8 cellular contexts compared by ENCODE assay signal in genomic region chr6:111566873-111567517, GRCh38. TPM values are rescaled to one million over a fixed set of nuclear protein-coding genes. Genes with fewer than 3 reads are reported as not detected.
DNase-seq lines count a peak whose midpoint lies in the region; ATAC-seq and TF ChIP-seq lines count a peak whose summit lies in the region.

No MANE protein-coding gene starts in this region.

- H3K9me3 Mint-ChIP-seq in activated CD4-positive, alpha-beta T cell treated with anti-CD3 and anti-CD28 coated beads, Interleukin-2, amount 10 ng/mL, durations not matched to agents 24 days and 14 days = no peaks in the 10 kb centered on the region

- ATAC-seq in HG02623 (IDR thresholded peaks at IDR 0.05; ENCODE audit: unreplicated experiment) (no peak), mucosa of descending colon (no peak)

- H3K36me3 Mint-ChIP-seq in activated CD4-positive, alpha-beta T cell treated with anti-CD3 and anti-CD28 coated beads, Interleukin-2, amount 10 ng/mL, durations not matched to agents 24 days and 14 days (ENCODE audit: low read depth) = peaks cover 69% of the 10 kb centered on the region

- H3K4me3 ChIP-seq in fibroblast of lung (replicated peaks in 1 of 4; ENCODE audit: control extremely low read depth in 1 of 4, insufficient read depth in 1 of 4, low read depth in 3 of 4, low read length in 4 of 4) = no peak overlapping the region
- no peak overlapping the region for H3K4me3 ChIP-seq in skin epidermis
- no peak overlapping the region for H3K4me3 ChIP-seq in mucosa of descending colon

- TF ChIP-seq CTCF in fibroblast of lung (conservative IDR thresholded peaks at IDR 0.05 in 1 of 2, IDR thresholded peaks at IDR 0.05 in 1 of 2; ENCODE audit: low read depth in 1 of 2, low read length in 2 of 2) (no peak), mucosa of descending colon (IDR thresholded peaks at IDR 0.05) (no peak)

- H3K27me3 Mint-ChIP-seq in activated CD4-positive, alpha-beta T cell treated with anti-CD3 and anti-CD28 coated beads, Interleukin-2, amount 10 ng/mL, durations not matched to agents 24 days and 14 days = no peaks in the 10 kb centered on the region

- H3K4me1 Mint-ChIP-seq in activated CD4-positive, alpha-beta T cell treated with anti-CD3 and anti-CD28 coated beads, Interleukin-2, amount 10 ng/mL, durations not matched to agents 24 days and 14 days = peaks cover 52% of the 10 kb centered on the region

- peak overlapping the region; percentile 1 for H3K9ac ChIP-seq in fibroblast of lung (ENCODE audit: insufficient read depth, low read length)

- peak; percentile 71 for DNase-seq in activated CD4-positive, alpha-beta T cell treated with anti-CD3 and anti-CD28 coated beads, Interleukin-2, amount 10 ng/mL, durations not matched to agents 24 days and 14 days
- no peak for DNase-seq in activated CD4-positive, alpha-beta T cell treated with anti-CD3 and anti-CD28 coated beads, Interleukin-2, amount 50 U/mL, for 48 hours
- DNase-seq in SHP77 treated with DMSO at 0.1 percent for 48 hours (lab: John Stamatoyannopoulos, UW) (peak; percentile 74), fibroblast of lung (ENCODE audit: low read depth in 2 of 2) (peak; percentile 41 to 57), KG1 (lab: John Stamatoyannopoulos, UW) (no peak), mucosa of descending colon (no peak)

- H3K4me1 ChIP-seq in fibroblast of lung (ENCODE audit: control insufficient read depth, extremely low read depth, insufficient read depth, low read length) = peaks cover 31% of the 10 kb centered on the region
- H3K4me1 ChIP-seq in mucosa of descending colon (ENCODE audit: low read depth) = peaks cover 7% of the 10 kb centered on the region

- intact Hi-C loops in activated CD4-positive, alpha-beta T cell treated with anti-CD3 and anti-CD28 coated beads, Interleukin-2, amount 10 ng/mL, durations not matched to agents 24 days and 14 days (cut with micrococcal nuclease) = loop anchor here (2.0 kb wide), 1 partner anchor 80 kb away; no protein-coding TSS in a partner anchor
- intact Hi-C loops in mucosa of descending colon (cut with DNase I, micrococcal nuclease) = no loop called here

- peak overlapping the region; percentile 86 for H3K27ac Mint-ChIP-seq in activated CD4-positive, alpha-beta T cell treated with anti-CD3 and anti-CD28 coated beads, Interleukin-2, amount 10 ng/mL, durations not matched to agents 24 days and 14 days

- no peaks in the 10 kb centered on the region for H3K27me3 ChIP-seq in fibroblast of lung (ENCODE audit: control insufficient read depth, insufficient read depth, low read length)

- no peaks in the 10 kb centered on the region for H3K79me2 ChIP-seq in fibroblast of lung (ENCODE audit: control insufficient read depth, insufficient read depth, low read length)

- H3K9me3 ChIP-seq in fibroblast of lung (ENCODE audit: control insufficient read depth, insufficient read depth, low read depth, low read length) = no peaks in the 10 kb centered on the region
- H3K9me3 ChIP-seq in mucosa of descending colon = no peaks in the 10 kb centered on the region

- H3K36me3 ChIP-seq in fibroblast of lung (ENCODE audit: control insufficient read depth, insufficient read depth, low read length) = peaks cover 5% of the 10 kb centered on the region
- H3K36me3 ChIP-seq in mucosa of descending colon (ENCODE audit: low read depth) = no peaks in the 10 kb centered on the region

- peak overlapping the region; percentile 76 for H3K4me3 Mint-ChIP-seq in activated CD4-positive, alpha-beta T cell treated with anti-CD3 and anti-CD28 coated beads, Interleukin-2, amount 10 ng/mL, durations not matched to agents 24 days and 14 days

- peak overlapping the region; percentile 88 for H3K27ac ChIP-seq in fibroblast of lung (ENCODE audit: insufficient read depth, low read length)
- H3K27ac ChIP-seq in skin epidermis = peak overlapping the region in 16 of 21 experiments; percentile 26 to 86 (median 65)

- H2AFZ ChIP-seq in fibroblast of lung (ENCODE audit: low read length) = peak overlapping the region; percentile 13

- peak overlapping the region; percentile 55 for H3K4me2 ChIP-seq in fibroblast of lung (ENCODE audit: extremely low read depth, insufficient read depth, low read length)

- H4K20me1 ChIP-seq in fibroblast of lung (ENCODE audit: control insufficient read depth, extremely low read depth, insufficient read depth, low read length) = no peaks in the 10 kb centered on the region

RNA-seq across cellular contexts. Expression of gene TRAF3IP2, which starts 38.7 kb away (rescaled TPM):
- total RNA-seq in activated CD4-positive, alpha-beta T cell treated with anti-CD3 and anti-CD28 coated beads, Interleukin-2, amount 10 ng/mL, durations not matched to agents 24 days and 14 days = 17.7 and 19.8 TPM in 2 replicates
- total RNA-seq in fibroblast of lung = 15.2 and 37.0 TPM in 2 replicates
- 21.6 and 26.9 TPM in 2 replicates for polyA plus RNA-seq in fibroblast of lung
- polyA plus RNA-seq in fibroblast of lung (2012) = 22.1 and 22.2 TPM in 2 replicates
- polyA minus RNA-seq in fibroblast of lung (ENCODE audit: low replicate concordance) = 76.9 and 77.1 TPM in 2 replicates
- total RNA-seq in mucosa of descending colon = 10 to 100 TPM; 33.6 to 69.5 (median 67.2) TPM

Comparison
In these comparisons a context has a peak if more than half of its experiments do, and no peak if none do; other contexts are left out.
1. DNase-seq: peak in activated CD4-positive, alpha-beta T cell treated with anti-CD3 and anti-CD28 coated beads, Interleukin-2, amount 10 ng/mL, durations not matched to agents 24 days and 14 days (single experiment), SHP77 treated with DMSO at 0.1 percent for 48 hours (single experiment) and fibroblast of lung (2 of 2); none in activated CD4-positive, alpha-beta T cell treated with anti-CD3 and anti-CD28 coated beads, Interleukin-2, amount 50 U/mL, for 48 hours (0 of 2), KG1 (single experiment) and mucosa of descending colon (0 of 3).